ENCODE assay signal across 8 cellular contexts in genomic region chr3:14377838-14378169, GRCh38. TPM values are rescaled to one million over a fixed set of nuclear protein-coding genes. Genes with fewer than 3 reads are reported as not detected.
DNase-seq lines count a peak whose midpoint lies in the region; ATAC-seq, FAIRE-seq and TF ChIP-seq lines count a peak whose summit lies in the region.

No MANE protein-coding gene starts in this region.

- no peaks in the 10 kb centered on the region for H3K9me3 Mint-ChIP-seq in HFFc6

- H3K27ac Mint-ChIP-seq in HFFc6 = no peak overlapping the region

- H3K9me3 ChIP-seq in kidney (ENCODE audit: control insufficient read depth in 1 of 2, low read length in 2 of 2) = no peaks in the 10 kb centered on the region

- DNase-seq in Ammon's horn (ENCODE audit: low spot score) = peak; percentile 47
- DNase-seq in SKM-1 (lab: John Stamatoyannopoulos, UW; ENCODE audit: unreplicated experiment) = peak; percentile 91
- DNase-seq in kidney = peak; percentile 64
- DNase-seq in NCI-H524 (lab: John Stamatoyannopoulos, UW) = no peak
- DNase-seq in H54 (ENCODE audit: insufficient read length, low spot score) = no peak
- DNase-seq in NCI-H2081 (lab: John Stamatoyannopoulos, UW) = no peak
- DNase-seq in HFFc6 = no peak

- no peaks in the 10 kb centered on the region for H3K4me1 ChIP-seq in kidney (ENCODE audit: control insufficient read depth in 1 of 2, insufficient read depth in 1 of 2, low read depth in 1 of 2, low read length in 2 of 2)

- no peak overlapping the region for H3K4me3 Mint-ChIP-seq in HFFc6

- peaks cover 14% of the 10 kb centered on the region for H3K27me3 Mint-ChIP-seq in HFFc6 (ENCODE audit: insufficient read depth)

- H3K4me1 Mint-ChIP-seq in HFFc6 (ENCODE audit: low read depth) = peaks cover 9% of the 10 kb centered on the region

- FAIRE-seq in kidney (lab: Jason Lieb, UNC) (no peak), H54 (lab: Jason Lieb, UNC) (no peak)

- no peaks in the 10 kb centered on the region for H3K36me3 ChIP-seq in kidney (ENCODE audit: control insufficient read depth in 1 of 2, insufficient read depth in 2 of 2, low read length in 2 of 2)

- no peak overlapping the region for H3K4me3 ChIP-seq in kidney (ENCODE audit: low read length in 2 of 2)

- intact Hi-C loops in kidney (cut with DNase I) = no loop called here

- no peak overlapping the region for H3K9ac ChIP-seq in kidney (ENCODE audit: low read length in 2 of 2)

- TF ChIP-seq POLR2A in H54 (IDR thresholded peaks at IDR 0.05; ENCODE audit: low read depth, low read length) = no peak

- H3K27ac ChIP-seq in kidney (ENCODE audit: low read depth in 2 of 2, low read length in 2 of 2) = no peak overlapping the region

- no peaks in the 10 kb centered on the region for H3K36me3 Mint-ChIP-seq in HFFc6 (ENCODE audit: low read depth)

- peak; percentile 80 for ATAC-seq in GM21447 (IDR thresholded peaks at IDR 0.05; ENCODE audit: unreplicated experiment)

- TF ChIP-seq CTCF in kidney (IDR thresholded peaks at IDR 0.05; ENCODE audit: borderline replicate concordance, extremely low read depth, insufficient read depth) = no peak
- TF ChIP-seq CTCF in HFFc6 (IDR thresholded peaks at IDR 0.05) = no peak

RNA-seq across cellular contexts. Expression of gene SLC6A6, which starts 24.6 kb away (rescaled TPM):
- 64.0 TPM for total RNA-seq in kidney
- 7.1 TPM for polyA plus RNA-seq in kidney (ENCODE audit: insufficient read depth, low read depth, low replicate concordance)
- total RNA-seq in HFFc6 (2021; fragmentation: NEBNext Ultra II Directional; extraction: Animal tissue kit (Norgen Biotek cat#: 25700)) = 10 to 100 TPM; 22.5 to 33.0 (median 28.6) TPM

Comparison
In these comparisons a context has a peak if more than half of its experiments do, and no peak if none do; other contexts are left out.
1. DNase-seq: peak in Ammon's horn (single experiment), SKM-1 (single experiment) and kidney (single experiment); none in NCI-H524 (0 of 2), H54 (single experiment), NCI-H2081 (0 of 2) and HFFc6 (single experiment).